Comparison of ENCODE assay signal across 8 cellular contexts in the genomic region with DNA sequence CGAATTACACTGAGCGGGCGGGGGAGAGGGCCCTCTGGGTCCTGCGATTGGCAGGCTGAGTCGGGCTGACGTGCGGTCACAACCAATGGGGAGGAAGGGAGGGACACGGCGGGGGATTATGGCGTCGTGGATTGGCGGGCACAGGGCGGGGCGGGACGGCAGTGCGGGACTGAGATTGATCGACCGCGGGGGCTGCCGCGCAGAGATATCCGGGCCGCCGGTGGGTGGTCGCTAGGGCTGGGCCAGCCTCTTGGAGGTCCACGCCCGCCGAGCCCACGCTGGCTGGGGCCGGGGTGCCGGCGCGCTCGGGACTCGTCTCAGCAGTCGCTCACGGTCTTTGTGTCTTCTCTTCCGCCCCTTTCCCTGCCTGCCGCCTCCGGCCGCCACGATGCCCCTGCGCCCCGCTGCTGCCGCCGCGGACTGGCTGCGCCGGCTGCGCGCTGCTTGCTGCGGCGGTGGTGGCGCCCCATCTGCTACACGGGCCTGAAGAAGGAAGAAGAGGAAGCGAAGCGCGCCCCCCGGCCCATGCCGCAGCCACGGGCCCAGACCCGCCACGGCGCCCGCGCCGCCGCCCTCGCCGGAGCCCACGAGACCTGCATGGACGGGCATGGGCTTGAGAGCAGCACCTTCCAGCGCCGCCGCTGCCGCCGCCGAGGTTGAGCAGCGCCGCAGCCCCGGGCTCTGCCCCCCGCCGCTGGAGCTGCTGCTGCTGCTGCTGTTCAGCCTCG. TPM values are rescaled to one million over a fixed set of nuclear protein-coding genes. Genes with fewer than 3 reads are reported as not detected.
DNase-seq lines count a peak whose midpoint lies in the region; ATAC-seq, FAIRE-seq and TF ChIP-seq lines count a peak whose summit lies in the region.

TSS of gene RGMB (plus strand) at position 200 of the 728 bp plus-strand sequence. CDS start at position 608, 408 bp downstream.

- DNase-seq in DMS 273 treated with DMSO at 0.1 percent for 48 hours (lab: John Stamatoyannopoulos, UW) (peak; percentile 96), RCC 7860 (ENCODE audit: low spot score) (peak; percentile 87), fibroblast of pulmonary artery (ENCODE audit: low read depth) (peak; percentile 99)
- DNase-seq in Jurkat, Clone E6-1 (ENCODE audit: low read depth, low spot score) = peak; percentile 98
- peak; percentile 97 for DNase-seq in activated effector memory CD4-positive, alpha-beta T cell treated with anti-CD3 and anti-CD28 coated beads, Interleukin-2, amount 50 U/mL, for 16 hours
- peak; percentile 83 for DNase-seq in natural killer cell treated with Interleukin-12 subunit alpha and Interleukin-12 subunit beta and Interleukin-15 and Interleukin-18, amount 100 ng/mL, for 72 hours (ENCODE audit: low spot score)
- DNase-seq in stimulated activated naive CD4-positive, alpha-beta T cell treated with Interleukin-2 at 50 U/mL for 16 hours (lab: John Stamatoyannopoulos, UW) = peak; percentile 92

- peak within 1 kb of the TSS in 1 of 2 donors; percentile 60 for H3K27ac Mint-ChIP-seq in natural killer cell treated with Interleukin-12 subunit alpha and Interleukin-12 subunit beta and Interleukin-15 and Interleukin-18, amount 100 ng/mL, for 72 hours

- peaks cover 35 to 36% of the 10 kb centered on the region in 2 donors for H3K4me1 Mint-ChIP-seq in natural killer cell treated with Interleukin-12 subunit alpha and Interleukin-12 subunit beta and Interleukin-15 and Interleukin-18, amount 100 ng/mL, for 72 hours (ENCODE audit: low read depth in 2 of 2)

- ATAC-seq in GM21619 (IDR thresholded peaks at IDR 0.05; ENCODE audit: unreplicated experiment) = peak; percentile 85
- peak; percentile 93 to 96 for ATAC-seq in natural killer cell treated with Interleukin-12 subunit alpha and Interleukin-12 subunit beta and Interleukin-15 and Interleukin-18, amount 100 ng/mL, for 72 hours

- TF ChIP-seq CTCF in fibroblast of pulmonary artery (IDR thresholded peaks at IDR 0.05; ENCODE audit: low read length, missing control alignments) = no peak

- FAIRE-seq in RCC 7860 (lab: Jason Lieb, UNC) = peak; percentile 22

- H3K9me3 Mint-ChIP-seq in natural killer cell treated with Interleukin-12 subunit alpha and Interleukin-12 subunit beta and Interleukin-15 and Interleukin-18, amount 100 ng/mL, for 72 hours = no peaks in the 10 kb centered on the region

- peaks cover 57 to 73% of the 10 kb centered on the region in 2 donors for H3K27me3 Mint-ChIP-seq in natural killer cell treated with Interleukin-12 subunit alpha and Interleukin-12 subunit beta and Interleukin-15 and Interleukin-18, amount 100 ng/mL, for 72 hours

- peak within 1 kb of the TSS; percentile 52 for H3K4me3 ChIP-seq in Jurkat, Clone E6-1 (ENCODE audit: low read length)
- peak within 1 kb of the TSS; percentile 81 for H3K4me3 ChIP-seq in fibroblast of pulmonary artery (replicated peaks; ENCODE audit: low read depth, low read length)

- H3K36me3 Mint-ChIP-seq in natural killer cell treated with Interleukin-12 subunit alpha and Interleukin-12 subunit beta and Interleukin-15 and Interleukin-18, amount 100 ng/mL, for 72 hours = no peaks in the 10 kb centered on the region

- peak within 1 kb of the TSS; percentile 91 for H3K4me3 Mint-ChIP-seq in natural killer cell treated with Interleukin-12 subunit alpha and Interleukin-12 subunit beta and Interleukin-15 and Interleukin-18, amount 100 ng/mL, for 72 hours

RNA-seq across cellular contexts. Expression of gene RGMB, which starts in this region (rescaled TPM):
- 10.7 TPM for polyA plus RNA-seq in Jurkat, Clone E6-1 (2012; ENCODE audit: insufficient read depth, insufficient read length)
- total RNA-seq in natural killer cell treated with Interleukin-12 subunit alpha and Interleukin-12 subunit beta and Interleukin-15 and Interleukin-18, amount 100 ng/mL, for 72 hours = under 1 TPM; 0.74 to 0.78 TPM

Comparison
In these comparisons a context has a peak if more than half of its experiments do, and no peak if none do; other contexts are left out.
1. Peak in every context shown above with its lines: DNase-seq, ATAC-seq and H3K4me3 ChIP-seq.
2. Peak in DNase-seq and ATAC-seq in natural killer cell treated with Interleukin-12 subunit alpha and Interleukin-12 subunit beta and Interleukin-15 and Interleukin-18, amount 100 ng/mL, for 72 hours; RNA of the gene not detected or under 1 TPM.